30 cellular contexts compared by ENCODE assay signal in genomic region chr16:11283820-11284248, GRCh38. TPM values are rescaled to one million over a fixed set of nuclear protein-coding genes. Genes with fewer than 3 reads are reported as not detected.
DNase-seq lines count a peak whose midpoint lies in the region; ATAC-seq and TF ChIP-seq lines count a peak whose summit lies in the region.
"Had no signal": no experiment of that assay in that cellular context is flagged by ENCODE, and none has a peak within 500 bp of the region (broad histone marks: within the 10 kb centered on the region; RNA-seq: fewer than 3 reads in every experiment).

No MANE protein-coding gene starts in this region.

- H3K79me1 ChIP-seq in IMR-90 (ENCODE audit: low read depth in 1 of 2, low read length in 2 of 2): no peaks in the 10 kb centered on the region

- H3K4me2 ChIP-seq in IMR-90 (ENCODE audit: low read depth, low read length): no peak overlapping the region

- no peak for TF ChIP-seq EP300 in tibial nerve (IDR thresholded peaks at IDR 0.05)

- CTCF ChIA-PET in IMR-90 (lab: Yijun Ruan, JAX): interaction anchor here (0.7 kb wide), 1 partner anchor 27 kb away, joined by 3 read pairs; no protein-coding TSS in a partner anchor

- no peak overlapping the region for H2BK20ac ChIP-seq in IMR-90 (ENCODE audit: low read depth, low read length)

- H3K4me3 Mint-ChIP-seq in nephron progenitor cell: no peak overlapping the region
- H3K4me3 Mint-ChIP-seq: natural killer cell; stimulated activated naive CD8-positive, alpha-beta T cell treated with anti-CD3 and anti-CD28 coated beads, Interleukin-15, Interleukin-2, amounts not matched to agents 100 ng/mL and 50 ng/mL, for 24 hours; T-cell had no signal

- TF ChIP-seq POLR2A in IMR-90 (IDR thresholded peaks at IDR 0.05; ENCODE audit: low read depth, low read length): no peak
- TF ChIP-seq POLR2A in tibial nerve (IDR thresholded peaks at IDR 0.05): no peak

- no peak overlapping the region for H3K18ac ChIP-seq in IMR-90 (ENCODE audit: low read depth, low read length)

- H3K4me1 ChIP-seq in IMR-90 (ENCODE audit: control insufficient read depth, insufficient read depth, low read length): no peaks in the 10 kb centered on the region
- H3K4me1 ChIP-seq in tibial nerve: no peaks in the 10 kb centered on the region

- ATAC-seq in IMR-90 (ENCODE audit: low read depth) (peak; percentile 42), HG03460 (IDR thresholded peaks at IDR 0.05; ENCODE audit: unreplicated experiment) (no peak), left ventricle myocardium superior (no peak), HG03039 (IDR thresholded peaks at IDR 0.05; ENCODE audit: unreplicated experiment) (no peak)
- ATAC-seq: natural killer cell, T-cell had no signal

- no TSS peak for BruUV-seq in IMR-90 (replicated peaks; lab: Mats Ljungman, UMichigan)

- H3K27me3 Mint-ChIP-seq in nephron progenitor cell (ENCODE audit: low read depth, poor library complexity): peaks cover 10% of the 10 kb centered on the region

- no peak overlapping the region for H2AK9ac ChIP-seq in IMR-90 (replicated peaks; ENCODE audit: low read depth, low read length, poor library complexity)

- H3K36me3 ChIP-seq in IMR-90 (ENCODE audit: control insufficient read depth, insufficient read depth, low read length): no peaks in the 10 kb centered on the region
- no peaks in the 10 kb centered on the region for H3K36me3 ChIP-seq in tibial nerve
- H3K36me3 ChIP-seq: upper lobe of left lung had no signal

- H3K9me3 ChIP-seq in IMR-90 (ENCODE audit: control insufficient read depth, insufficient read depth, low read length) (no peaks in the 10 kb centered on the region), tibial nerve (no peaks in the 10 kb centered on the region)
- H3K9me3 ChIP-seq: upper lobe of left lung had no signal

- H4K20me1 ChIP-seq in IMR-90 (ENCODE audit: insufficient read depth, low read length): no peaks in the 10 kb centered on the region

- H3K56ac ChIP-seq in IMR-90 (ENCODE audit: extremely low read depth, insufficient read depth, low read length): no peak overlapping the region

- no peak for TF ChIP-seq CTCF in IMR-90 (conservative IDR thresholded peaks at IDR 0.05; ENCODE audit: low read depth, low read length)
- no peak for TF ChIP-seq CTCF in choroid plexus epithelial cell (conservative IDR thresholded peaks at IDR 0.05; ENCODE audit: low read depth, low read length)
- TF ChIP-seq CTCF in nephron progenitor cell (IDR thresholded peaks at IDR 0.05): no peak
- TF ChIP-seq CTCF in tibial nerve (IDR thresholded peaks at IDR 0.05): no peak

- H3K27ac ChIP-seq in IMR-90 (ENCODE audit: insufficient read depth, low read length) (no peak overlapping the region), tibial nerve (no peak overlapping the region)
- H3K27ac ChIP-seq: upper lobe of left lung had no signal

- dilution Hi-C loops in IMR-90 (cut with HindIII; ENCODE audit: low sequenced_read_pairs, unreplicated experiment): no loop called here

- no peak overlapping the region for H2AK5ac ChIP-seq in IMR-90 (ENCODE audit: low read depth, low read length)

- peaks cover 34% of the 10 kb centered on the region for H3K4me1 Mint-ChIP-seq in nephron progenitor cell
- H3K4me1 Mint-ChIP-seq: natural killer cell had no signal

- peak overlapping the region; percentile 24 for H3K27ac Mint-ChIP-seq in nephron progenitor cell
- H3K27ac Mint-ChIP-seq: natural killer cell; stimulated activated naive CD8-positive, alpha-beta T cell treated with anti-CD3 and anti-CD28 coated beads, Interleukin-15, Interleukin-2, amounts not matched to agents 100 ng/mL and 50 ng/mL, for 24 hours; T-cell had no signal

- H4K5ac ChIP-seq in IMR-90 (ENCODE audit: low read depth, low read length): no peak overlapping the region

- DNase-seq in EH (ENCODE audit: low read depth): peak; percentile 40
- peak; percentile 14 for DNase-seq in IMR-90
- peak; percentile 15 for DNase-seq in choroid plexus epithelial cell (ENCODE audit: low read depth)
- DNase-seq in nephron progenitor cell: no peak
- DNase-seq in tibial nerve (ENCODE audit: low spot score in 2 of 2): no peak
- DNase-seq in left ventricle myocardium superior: no peak
- DNase-seq: activated CD4-positive, alpha-beta T cell treated with anti-CD3 and anti-CD28 coated beads, Interleukin-2, amount 50 U/mL, for 4 hours; activated naive CD4-positive, alpha-beta T cell; activated T-cell treated with anti-CD3 and anti-CD28 coated beads, Interleukin-2, amount 50 U/mL, for 1 hour; anterior cingulate cortex; effector memory CD4-positive, alpha-beta T cell; GDM1; hippocampal formation; kidney glomerular epithelial cell; natural killer cell; NCI-H1092; NCI-H2081; NCI-H510A; posterior cingulate gyrus; Right ventricle myocardium superior; stimulated activated CD4-positive, alpha-beta T cell treated with anti-CD3 and anti-CD28 coated beads, Interleukin-2, amount 100 ng/mL, for 24 hours; T-cell had no signal

- H2BK15ac ChIP-seq in IMR-90 (ENCODE audit: low read depth, low read length): no peak overlapping the region

- no peak overlapping the region for H3K23ac ChIP-seq in IMR-90 (ENCODE audit: low read depth, low read length)

- H3K27me3 ChIP-seq in IMR-90 (ENCODE audit: control insufficient read depth, insufficient read depth, low read length) (peaks cover 21% of the 10 kb centered on the region), tibial nerve (no peaks in the 10 kb centered on the region)
- H3K27me3 ChIP-seq: upper lobe of left lung had no signal

- no peak overlapping the region for H2BK5ac ChIP-seq in IMR-90 (ENCODE audit: low read depth, low read length, poor library complexity, severe bottlenecking)

- H3K9me3 Mint-ChIP-seq in nephron progenitor cell: peaks cover 11% of the 10 kb centered on the region
- H3K9me3 Mint-ChIP-seq: natural killer cell; stimulated activated naive CD8-positive, alpha-beta T cell treated with anti-CD3 and anti-CD28 coated beads, Interleukin-15, Interleukin-2, amounts not matched to agents 100 ng/mL and 50 ng/mL, for 24 hours; T-cell had no signal

- POLR2A ChIA-PET in IMR-90 (lab: Charles Lee; ENCODE audit: unreplicated experiment): no interaction called here

- H2AFZ ChIP-seq in IMR-90 (replicated peaks; ENCODE audit: low read length, poor library complexity): no peak overlapping the region

- no peaks in the 10 kb centered on the region for H3K36me3 Mint-ChIP-seq in nephron progenitor cell (ENCODE audit: low read depth)
- H3K36me3 Mint-ChIP-seq: natural killer cell, T-cell had no signal

- WGBS in IMR-90 (ENCODE audit: extremely low coverage in 2 of 2, insufficient read length in 1 of 2), 2 experiments: no CpG with 5 or more reads among the region's 4 CpGs
- 43 to 45% methylated on average over 4 of the region's 4 CpGs for WGBS in tibial nerve, 2 donors

- no peak overlapping the region for H2BK120ac ChIP-seq in IMR-90 (ENCODE audit: low read depth, low read length)

- H4K91ac ChIP-seq in IMR-90 (ENCODE audit: insufficient read depth, low read depth, low read length): no peak overlapping the region

- no peak overlapping the region for H4K8ac ChIP-seq in IMR-90 (ENCODE audit: low read depth in 2 of 2, low read length in 2 of 2)

- in situ Hi-C loops in IMR-90 (cut with MboI; ENCODE audit: low sequenced_read_pairs): no loop called here

- no peak for TF ChIP-seq RAD21 in IMR-90 (IDR thresholded peaks at IDR 0.05; ENCODE audit: low read length)

- no peak overlapping the region for H3K9ac ChIP-seq in IMR-90 (ENCODE audit: low read depth, low read length)

- no peaks in the 10 kb centered on the region for H3K9me1 ChIP-seq in IMR-90 (ENCODE audit: insufficient read depth, low read length)

- H3K4me3 ChIP-seq in IMR-90 (ENCODE audit: insufficient read depth, low read depth, low read length) (no peak overlapping the region), choroid plexus epithelial cell (ENCODE audit: low read depth, low read length) (no peak overlapping the region), tibial nerve (no peak overlapping the region)
- H3K4me3 ChIP-seq: upper lobe of left lung had no signal

- intact Hi-C loops in IMR-90 (cut with micrococcal nuclease) (no loop called here), left ventricle myocardium superior (cut with micrococcal nuclease) (no loop called here)

- no peak overlapping the region for H3K4ac ChIP-seq in IMR-90 (ENCODE audit: low read depth, low read length)

- no peak overlapping the region for H3K14ac ChIP-seq in IMR-90 (replicated peaks; ENCODE audit: low read depth, low read length)

TF ChIP-seq in IMR-90, 13 proteins besides CTCF, POLR2A, EP300 and RAD21 (continues in another document):
- TF ChIP-seq NFE2L2 (IDR thresholded peaks at IDR 0.05; ENCODE audit: low read depth, low read length): no peak
- TF ChIP-seq RFX5 (IDR thresholded peaks at IDR 0.05; ENCODE audit: low read depth, low read length): no peak
- no peak for TF ChIP-seq SMC3 (IDR thresholded peaks at IDR 0.05; ENCODE audit: low read depth, low read length)
- TF ChIP-seq MAZ (IDR thresholded peaks at IDR 0.05; ENCODE audit: borderline replicate concordance, low read depth, low read length): no peak

RNA-seq across cellular contexts. Expression of gene PRM1, which starts 2.7 kb away (rescaled TPM):
- total RNA-seq in IMR-90 (2012; rRNA removed): not detected in 2 replicates
- polyA plus RNA-seq in IMR-90 (2012; rRNA removed): not detected in 2 replicates
- not detected in 2 replicates for polyA plus RNA-seq in IMR-90 (2012; cell fraction: cytosol; rRNA removed)
- polyA plus RNA-seq in IMR-90 (2012; cell fraction: nucleus; rRNA removed; ENCODE audit: low replicate concordance): not detected in 2 replicates
- not detected for total RNA-seq in tibial nerve
- not detected for total RNA-seq in left ventricle myocardium superior
- total RNA-seq: cerebellum, fibroblast of lung, mesenteric fat pad, natural killer cell, Right ventricle myocardium superior, skeletal muscle tissue, T-cell, upper lobe of left lung had no signal
- polyA plus RNA-seq: fibroblast of lung had no signal

RNA-seq across cellular contexts. Expression of gene PRM2, which starts 7.6 kb away (rescaled TPM):
- total RNA-seq in IMR-90 (2012; rRNA removed): not detected in 2 replicates
- not detected in 2 replicates for polyA plus RNA-seq in IMR-90 (2012; rRNA removed)
- polyA plus RNA-seq in IMR-90 (2012; cell fraction: cytosol; rRNA removed): not detected in 2 replicates
- polyA plus RNA-seq in IMR-90 (2012; cell fraction: nucleus; rRNA removed; ENCODE audit: low replicate concordance): not detected in 2 replicates
- total RNA-seq in tibial nerve: not detected
- total RNA-seq in left ventricle myocardium superior: not detected
- total RNA-seq: cerebellum, fibroblast of lung, mesenteric fat pad, natural killer cell, Right ventricle myocardium superior, skeletal muscle tissue, T-cell, upper lobe of left lung had no signal
- polyA plus RNA-seq: fibroblast of lung had no signal

RNA-seq across cellular contexts. Expression of gene PRM3, which starts 10.4 kb away (rescaled TPM):
- total RNA-seq in IMR-90 (2012; rRNA removed) (not detected in 2 replicates), tibial nerve (not detected), left ventricle myocardium superior (not detected)
- polyA plus RNA-seq in IMR-90 (2012; rRNA removed): not detected in 2 replicates
- not detected in 2 replicates for polyA plus RNA-seq in IMR-90 (2012; cell fraction: cytosol; rRNA removed)
- not detected in 2 replicates for polyA plus RNA-seq in IMR-90 (2012; cell fraction: nucleus; rRNA removed; ENCODE audit: low replicate concordance)
- total RNA-seq: cerebellum, fibroblast of lung, mesenteric fat pad, natural killer cell, Right ventricle myocardium superior, skeletal muscle tissue, T-cell, upper lobe of left lung had no signal
- polyA plus RNA-seq: fibroblast of lung had no signal

RNA-seq across cellular contexts. Expression of gene TNP2, which starts 14.7 kb away (rescaled TPM):
- total RNA-seq in IMR-90 (2012; rRNA removed) (not detected in 2 replicates), tibial nerve (not detected), left ventricle myocardium superior (not detected)
- not detected in 2 replicates for polyA plus RNA-seq in IMR-90 (2012; rRNA removed)
- not detected in 2 replicates for polyA plus RNA-seq in IMR-90 (2012; cell fraction: cytosol; rRNA removed)
- polyA plus RNA-seq in IMR-90 (2012; cell fraction: nucleus; rRNA removed; ENCODE audit: low replicate concordance): not detected in 2 replicates
- total RNA-seq: cerebellum, fibroblast of lung, mesenteric fat pad, natural killer cell, Right ventricle myocardium superior, skeletal muscle tissue, T-cell, upper lobe of left lung had no signal
- polyA plus RNA-seq: fibroblast of lung had no signal

RNA-seq across cellular contexts. Expression of gene SOCS1, which starts 27.8 kb away (rescaled TPM):
- total RNA-seq in IMR-90 (2012; rRNA removed) (2.0 and 2.2 TPM in 2 replicates), tibial nerve (10 to 100 TPM in 2 of 4 donors, 1 to 10 TPM in 2; 7.4 to 29.6 (median 14.7) TPM), left ventricle myocardium superior (3.8 TPM)
- 19.9 and 22.0 TPM in 2 replicates for polyA plus RNA-seq in IMR-90 (2012; rRNA removed)
- 42.9 and 94.9 TPM in 2 replicates for polyA plus RNA-seq in IMR-90 (2012; cell fraction: cytosol; rRNA removed)
- 109 and 179 TPM in 2 replicates for polyA plus RNA-seq in IMR-90 (2012; cell fraction: nucleus; rRNA removed; ENCODE audit: low replicate concordance)

Comparison
In these comparisons a context has a peak if more than half of its experiments do, and no peak if none do; other contexts are left out.
1. DNase-seq: peak in EH (single experiment), IMR-90 (single experiment) and choroid plexus epithelial cell (single experiment); none in nephron progenitor cell (single experiment), tibial nerve (0 of 2) and left ventricle myocardium superior (single experiment).